Comparison of ENCODE assay signal across 19 cellular contexts in the genomic region with DNA sequence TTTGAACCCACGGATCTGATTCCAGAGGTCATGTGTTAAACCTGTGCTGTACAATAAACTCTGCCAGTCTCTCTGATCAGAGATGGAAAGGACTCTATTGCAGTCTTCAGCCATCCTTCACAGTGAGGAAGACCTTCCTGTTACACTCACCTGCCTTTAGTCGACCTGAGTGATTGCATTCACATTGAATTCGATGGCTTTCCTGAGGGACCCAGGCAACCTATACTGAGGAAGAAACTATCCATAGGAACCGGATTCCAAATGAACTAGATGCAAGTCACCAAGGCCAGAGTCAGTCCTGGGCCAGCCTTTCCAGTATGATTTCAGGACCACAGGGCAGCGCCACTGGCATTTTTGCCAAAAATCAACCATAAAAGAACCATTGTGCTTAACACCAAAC. TPM values are rescaled to one million over a fixed set of nuclear protein-coding genes. Genes with fewer than 3 reads are reported as not detected.
DNase-seq lines count a peak whose midpoint lies in the region; ATAC-seq and TF ChIP-seq lines count a peak whose summit lies in the region.
"Had no signal": no experiment of that assay in that cellular context is flagged by ENCODE, and none has a peak within 500 bp of the region (broad histone marks: within the 10 kb centered on the region; RNA-seq: fewer than 3 reads in every experiment).

No MANE protein-coding gene starts in this region.

- no peak overlapping the region for H3K4me3 Mint-ChIP-seq in activated CD4-positive, alpha-beta T cell treated with anti-CD3 and anti-CD28 coated beads for 36 hours
- H3K4me3 Mint-ChIP-seq in mesothelial cell of epicardium = no peak overlapping the region
- H3K4me3 Mint-ChIP-seq: brain had no signal

- H4K20me1 ChIP-seq in BLaER1 = no peaks in the 10 kb centered on the region

- H3K4me3 ChIP-seq in BLaER1 (no peak overlapping the region), Panc1 (ENCODE audit: low read depth in 2 of 2, low read length in 2 of 2) (no peak overlapping the region)
- H3K4me3 ChIP-seq: HAP-1, PC-9, sigmoid colon, SJSA1 had no signal

- H3K9me3 Mint-ChIP-seq in activated CD4-positive, alpha-beta T cell treated with anti-CD3 and anti-CD28 coated beads for 36 hours (ENCODE audit: low read depth) = peaks cover 9% of the 10 kb centered on the region
- H3K9me3 Mint-ChIP-seq in mesothelial cell of epicardium = peaks cover 5% of the 10 kb centered on the region

- no peak overlapping the region for H3K9ac ChIP-seq in BLaER1
- H3K9ac ChIP-seq: parathyroid adenoma had no signal

- peaks cover 60% of the 10 kb centered on the region for H3K4me1 ChIP-seq in BLaER1
- peaks cover 22% of the 10 kb centered on the region for H3K4me1 ChIP-seq in Panc1 (ENCODE audit: control insufficient read depth, insufficient read depth, low read length)
- H3K4me1 ChIP-seq: HAP-1 had no signal

- peak overlapping the region; percentile 64 for H3K4me2 ChIP-seq in BLaER1

- no peak for DNase-seq in activated CD4-positive, alpha-beta T cell treated with anti-CD3 and anti-CD28 coated beads for 36 hours
- DNase-seq in activated CD4-positive, alpha-beta T cell treated with anti-CD3 and anti-CD28 coated beads for 48 hours = no peak
- no peak for DNase-seq in Panc1 (ENCODE audit: low read depth, low spot score)
- DNase-seq in mesothelial cell of epicardium (ENCODE audit: low spot score in 2 of 2, unreplicated experiment in 2 of 2) = no peak
- no peak for DNase-seq in NCI-H2029 treated with DMSO at 0.1 percent for 48 hours (lab: John Stamatoyannopoulos, UW)
- DNase-seq in NOMO-1 treated with DMSO at 0.1 percent for 48 hours (lab: John Stamatoyannopoulos, UW; ENCODE audit: unreplicated experiment) = no peak
- no peak for DNase-seq in 8988T
- DNase-seq: activated CD4-positive, CD25-positive, alpha-beta regulatory T cell; BE2C; NCI-H774; PC-9; sigmoid colon; stimulated activated naive CD4-positive, alpha-beta T cell treated with Interleukin-2 at 50 U/mL for 16 hours had no signal

- no TSS peak for BruUV-seq in Panc1 (replicated peaks; lab: Mats Ljungman, UMichigan)

- H3K27me3 ChIP-seq in BLaER1 (peaks cover 9% of the 10 kb centered on the region; the same call in 1 of the 2 replicates), Panc1 (ENCODE audit: control insufficient read depth, insufficient read depth, low read length) (no peaks in the 10 kb centered on the region)
- H3K27me3 ChIP-seq: BE2C, sigmoid colon, SJSA1 had no signal

- H3K36me3 Mint-ChIP-seq in activated CD4-positive, alpha-beta T cell treated with anti-CD3 and anti-CD28 coated beads for 36 hours (ENCODE audit: low read depth) = no peaks in the 10 kb centered on the region
- no peaks in the 10 kb centered on the region for H3K36me3 Mint-ChIP-seq in mesothelial cell of epicardium
- H3K36me3 Mint-ChIP-seq: brain had no signal

- intact Hi-C loops in activated CD4-positive, alpha-beta T cell treated with anti-CD3 and anti-CD28 coated beads for 36 hours (cut with DNase I, micrococcal nuclease) = loop anchor here (1.0 to 10.0 kb wide), 3 partner anchors 65 to 560 kb away; a partner anchor contains a TSS
- intact Hi-C loops in Panc1 (cut with micrococcal nuclease; ENCODE audit: unreplicated experiment) = no loop called here

- H3K36me3 ChIP-seq in BLaER1 (no peaks in the 10 kb centered on the region), Panc1 (ENCODE audit: control insufficient read depth, insufficient read depth, low read length) (no peaks in the 10 kb centered on the region)
- H3K36me3 ChIP-seq: BE2C, HAP-1, sigmoid colon, SJSA1 had no signal

- no peak for ATAC-seq in activated CD4-positive, alpha-beta T cell treated with anti-CD3 and anti-CD28 coated beads for 36 hours
- no peak for ATAC-seq in Panc1

- H3K4me1 Mint-ChIP-seq in activated CD4-positive, alpha-beta T cell treated with anti-CD3 and anti-CD28 coated beads for 36 hours = peaks cover 19% of the 10 kb centered on the region
- H3K4me1 Mint-ChIP-seq in mesothelial cell of epicardium = peaks cover 33% of the 10 kb centered on the region

- H3K27me3 Mint-ChIP-seq in activated CD4-positive, alpha-beta T cell treated with anti-CD3 and anti-CD28 coated beads for 36 hours = no peaks in the 10 kb centered on the region
- H3K27me3 Mint-ChIP-seq in mesothelial cell of epicardium (ENCODE audit: low read depth) = no peaks in the 10 kb centered on the region

- CTCF ChIA-PET in activated CD4-positive, alpha-beta T cell treated with anti-CD3 and anti-CD28 coated beads for 36 hours (lab: Charles Lee) = interaction anchor here (1.9 to 2.3 kb wide), 2 partner anchors 21 to 29 kb away, joined by 6 to 10 read pairs; no protein-coding TSS in a partner anchor
- CTCF ChIA-PET in Panc1 (lab: Charles Lee) = no interaction called here

- H3K27ac ChIP-seq in BLaER1 (no peak overlapping the region), Panc1 (ENCODE audit: low read length) (peak overlapping the region; percentile 32; the same call in 1 of the 2 replicates)
- H3K27ac ChIP-seq: parathyroid adenoma, PC-9, SJSA1 had no signal

- no peaks in the 10 kb centered on the region; the same call in 1 of the 2 replicates for H3K9me3 ChIP-seq in BLaER1
- no peaks in the 10 kb centered on the region for H3K9me3 ChIP-seq in Panc1 (ENCODE audit: control insufficient read depth, insufficient read depth, low read depth, low read length)
- H3K9me3 ChIP-seq: BE2C, sigmoid colon, SJSA1 had no signal

- in situ Hi-C loops in Panc1 (cut with HindIII; ENCODE audit: low pct_unique_long_range_greater_than_20kb, low sequenced_read_pairs) = no loop called here

- TF ChIP-seq CTCF in Panc1 (IDR thresholded peaks at IDR 0.05) = no peak
- no peak for TF ChIP-seq CTCF in mesothelial cell of epicardium (IDR thresholded peaks at IDR 0.05; ENCODE audit: unreplicated experiment)

- H3K27ac Mint-ChIP-seq in activated CD4-positive, alpha-beta T cell treated with anti-CD3 and anti-CD28 coated beads for 36 hours = peak overlapping the region; percentile 61
- H3K27ac Mint-ChIP-seq in mesothelial cell of epicardium = peak overlapping the region; percentile 96
- H3K27ac Mint-ChIP-seq: activated naive CD4-positive, alpha-beta T cell treated with anti-CD3 and anti-CD28 coated beads, Interleukin-2, amount 50 U/mL, for 72 hours had no signal

- POLR2A ChIA-PET in activated CD4-positive, alpha-beta T cell treated with anti-CD3 and anti-CD28 coated beads for 36 hours (lab: Charles Lee) = no interaction called here
- POLR2A ChIA-PET in Panc1 (lab: Charles Lee) = interaction anchor here (0.6 kb wide), 1 partner anchor 156 kb away, joined by 4 read pairs; no protein-coding TSS in a partner anchor

RNA-seq across cellular contexts. Expression of a gene that starts 56.8 kb away (rescaled TPM):
- total RNA-seq in activated CD4-positive, alpha-beta T cell treated with anti-CD3 and anti-CD28 coated beads for 36 hours = not detected
- total RNA-seq in Panc1 (2021; ENCODE audit: unreplicated experiment) (14.8 TPM), mesothelial cell of epicardium (112 to 131 TPM (median 123 TPM) in 3 replicates)
- polyA plus RNA-seq in Panc1 (2012; ENCODE audit: insufficient read length) = 18.7 TPM
- total RNA-seq: activated naive CD4-positive, alpha-beta T cell treated with anti-CD3 and anti-CD28 coated beads, Interleukin-2, amount 50 U/mL, for 72 hours had no signal

Comparison
In these comparisons a context has a peak if more than half of its experiments do, and no peak if none do; other contexts are left out.
1. RNA of a gene that starts 56.8 kb away (total RNA-seq): 112 to 131 TPM in mesothelial cell of epicardium and 14.8 TPM in Panc1 (single experiment); not detected in activated CD4-positive, alpha-beta T cell treated with anti-CD3 and anti-CD28 coated beads for 36 hours; every median in the first group is over 10 times any median in the second.